8 cellular contexts compared by ENCODE assay signal in genomic region chr3:193040836-193041672, GRCh38.
DNase-seq lines count a peak whose midpoint lies in the region; ATAC-seq, FAIRE-seq and TF ChIP-seq lines count a peak whose summit lies in the region.

No MANE protein-coding gene starts in this region.

- no peak overlapping the region for H3K4me3 Mint-ChIP-seq in activated CD4-positive, alpha-beta T cell treated with anti-CD3 and anti-CD28 coated beads, Interleukin-2, amount 10 ng/mL, durations not matched to agents 24 days and 14 days
- no peak overlapping the region for H3K4me3 Mint-ChIP-seq in activated T-helper 1 cell treated with anti-CD3 and anti-CD28 coated beads, Interleukin-12 subunit alpha, Interleukin-12 subunit beta, Interleukin-2, Interleukin-4 antibody, amounts not matched to agents 30 ng/mL and 10 ng/mL and 1 ng/mL, durations not matched to agents 14 hours and 24 hours and 36 hours

- no peak overlapping the region for H3K4me2 ChIP-seq in GM12878 (ENCODE audit: control insufficient read depth, insufficient read depth)

- H3K9ac ChIP-seq in GM12878 (ENCODE audit: control insufficient read depth, insufficient read depth, low read length) = no peak overlapping the region

- in situ Hi-C loops in GM12878 (cut with MboI) = loop anchor here (5.0 to 10.0 kb wide), 3 partner anchors 224 to 534 kb away; no protein-coding TSS in a partner anchor

- no peak overlapping the region for H3K27ac ChIP-seq in GM12878 (ENCODE audit: control insufficient read depth, insufficient read depth)
- no peak overlapping the region for H3K27ac ChIP-seq in left lung

- H3K36me3 Mint-ChIP-seq in activated CD4-positive, alpha-beta T cell treated with anti-CD3 and anti-CD28 coated beads, Interleukin-2, amount 10 ng/mL, durations not matched to agents 24 days and 14 days (ENCODE audit: low read depth) = no peaks in the 10 kb centered on the region
- H3K36me3 Mint-ChIP-seq in activated T-helper 1 cell treated with anti-CD3 and anti-CD28 coated beads, Interleukin-12 subunit alpha, Interleukin-12 subunit beta, Interleukin-2, Interleukin-4 antibody, amounts not matched to agents 30 ng/mL and 10 ng/mL and 1 ng/mL, durations not matched to agents 14 hours and 24 hours and 36 hours (ENCODE audit: low read depth) = no peaks in the 10 kb centered on the region

- POLR2A ChIA-PET in GM12878 (lab: Charles Lee) = interaction anchor here (0.7 to 1.7 kb wide), 2 partner anchors 224 to 229 kb away, joined by 4 read pairs; no protein-coding TSS in a partner anchor

- DNase-seq in activated CD4-positive, alpha-beta T cell treated with anti-CD3 and anti-CD28 coated beads, Interleukin-2, amount 10 ng/mL, durations not matched to agents 24 days and 14 days = peak; percentile 64
- DNase-seq in activated CD4-positive, alpha-beta T cell treated with anti-CD3 and anti-CD28 coated beads, Interleukin-2, amount 50 U/mL, for 48 hours = no peak
- DNase-seq in NCI-H2196 treated with DMSO at 0.1 percent for 48 hours (lab: John Stamatoyannopoulos, UW; ENCODE audit: unreplicated experiment) (peak; percentile 83), GM12878 (ENCODE audit: low read depth, low spot score) (peak; percentile 5), left lung (no peak)
- DNase-seq in activated T-helper 1 cell treated with anti-CD3 and anti-CD28 coated beads, Interleukin-12 subunit alpha, Interleukin-12 subunit beta, Interleukin-2, Interleukin-4 antibody, amounts not matched to agents 30 ng/mL and 10 ng/mL and 1 ng/mL, durations not matched to agents 14 hours and 24 hours and 36 hours (ENCODE audit: low spot score) = no peak

- FAIRE-seq in GM12878 (lab: Jason Lieb, UNC) = peak; percentile 90

- CTCF ChIA-PET in GM12878 (lab: Yijun Ruan, JAX) = interaction anchor here (0.6 to 10.2 kb wide), 47 partner anchors 9 to 1276 kb away, joined by 3 to 401 read pairs (median 4); partner anchors contain the start of gene MB21D2

- H4K20me1 ChIP-seq in GM12878 (ENCODE audit: control insufficient read depth, insufficient read depth) = no peaks in the 10 kb centered on the region

- H3K9me3 ChIP-seq in GM12878 (replicated peaks; ENCODE audit: control insufficient read depth, insufficient read depth, low read length) (no peaks in the 10 kb centered on the region), left lung (peaks cover 0 to 3% of the 10 kb centered on the region in 2 donors)

- no peaks in the 10 kb centered on the region for H3K36me3 ChIP-seq in GM12878 (ENCODE audit: control insufficient read depth in 2 of 2, insufficient read depth in 2 of 2, low read length in 1 of 2)
- no peaks in the 10 kb centered on the region for H3K36me3 ChIP-seq in left lung

- WGBS in GM12878 (ENCODE audit: insufficient coverage, insufficient replicate concordance, low lambda C conversion rate, missing lambda C conversion rate) = 43% methylated on average over 2 of the region's 2 CpGs

- SMC1A ChIA-PET in GM12878 (lab: Charles Lee; ENCODE audit: uncharacterized antibody, unreplicated experiment) = interaction anchor here (0.6 to 6.9 kb wide), 33 partner anchors 8 to 569 kb away, joined by 3 to 309 read pairs (median 5); partner anchors contain the start of gene MB21D2

- TF ChIP-seq CTCF in GM12878 (IDR thresholded peaks at IDR 0.05 in 2 of 3, conservative IDR thresholded peaks at IDR 0.05 in 1 of 3; ENCODE audit: control insufficient read depth in 2 of 3, extremely low read depth in 1 of 3, insufficient read depth in 1 of 3, low read depth in 3 of 3, low read length in 3 of 3) (peak; percentile 22 to 56 (median 38); a peak in 5 of 6 replicates), left lung (IDR thresholded peaks at IDR 0.05) (peak; percentile 16 to 19)

- intact Hi-C loops in activated CD4-positive, alpha-beta T cell treated with anti-CD3 and anti-CD28 coated beads, Interleukin-2, amount 10 ng/mL, durations not matched to agents 24 days and 14 days (cut with micrococcal nuclease) = loop anchor here (1.0 to 2.0 kb wide), 5 partner anchors 122 to 474 kb away; no protein-coding TSS in a partner anchor
- intact Hi-C loops in GM12878 (cut with micrococcal nuclease; ENCODE audit: unreplicated experiment) (loop anchor here (1.0 to 5.0 kb wide), 5 partner anchors 104 to 531 kb away; no protein-coding TSS in a partner anchor), left lung (cut with DNase I) (loop anchor here in 1 of 2 donors (5.0 kb wide), 1 partner anchor 224 kb away; no protein-coding TSS in a partner anchor)
- intact Hi-C loops in activated T-helper 1 cell treated with anti-CD3 and anti-CD28 coated beads, Interleukin-12 subunit alpha, Interleukin-12 subunit beta, Interleukin-2, Interleukin-4 antibody, amounts not matched to agents 30 ng/mL and 10 ng/mL and 1 ng/mL, durations not matched to agents 14 hours and 24 hours and 36 hours (cut with micrococcal nuclease) = loop anchor here (1.0 to 5.0 kb wide), 9 partner anchors 84 to 574 kb away; partner anchors contain the start of gene MB21D2

- RAD21 ChIA-PET in GM12878 (lab: Charles Lee; ENCODE audit: unreplicated experiment) = interaction anchor here (0.7 to 6.1 kb wide), 18 partner anchors 11 to 474 kb away, joined by 3 to 187 read pairs (median 4); partner anchors contain the start of gene MB21D2

- ATAC-seq in HG02759 (IDR thresholded peaks at IDR 0.05; ENCODE audit: unreplicated experiment) = peak; percentile 55
- ATAC-seq in GM12878 = peak; percentile 83
- ATAC-seq in left lung = peak; percentile 75
- ATAC-seq in activated CD4-positive, CD25-positive, alpha-beta regulatory T cell treated with anti-CD3 and anti-CD28 coated beads, Interleukin-2, amount 50 U/mL, for 24 hours = no peak

- peak overlapping the region; percentile 26 for H3K27ac Mint-ChIP-seq in activated CD4-positive, alpha-beta T cell treated with anti-CD3 and anti-CD28 coated beads, Interleukin-2, amount 10 ng/mL, durations not matched to agents 24 days and 14 days
- no peak overlapping the region for H3K27ac Mint-ChIP-seq in activated T-helper 1 cell treated with anti-CD3 and anti-CD28 coated beads, Interleukin-12 subunit alpha, Interleukin-12 subunit beta, Interleukin-2, Interleukin-4 antibody, amounts not matched to agents 30 ng/mL and 10 ng/mL and 1 ng/mL, durations not matched to agents 14 hours and 24 hours and 36 hours

- no peak for TF ChIP-seq POLR2A in GM12878 (IDR thresholded peaks at IDR 0.05; ENCODE audit: low read depth, low read length)

- H3K4me3 ChIP-seq in GM12878 = no peak overlapping the region
- no peak overlapping the region for H3K4me3 ChIP-seq in left lung

- BruUV-seq in GM12878 (replicated peaks; lab: Mats Ljungman, UMichigan) = no TSS peak

- H3K79me2 ChIP-seq in GM12878 (ENCODE audit: control insufficient read depth, insufficient read depth, low read length) = no peaks in the 10 kb centered on the region

- H3K27me3 Mint-ChIP-seq in activated CD4-positive, alpha-beta T cell treated with anti-CD3 and anti-CD28 coated beads, Interleukin-2, amount 10 ng/mL, durations not matched to agents 24 days and 14 days = peaks cover 17% of the 10 kb centered on the region
- peaks cover 8% of the 10 kb centered on the region for H3K27me3 Mint-ChIP-seq in activated T-helper 1 cell treated with anti-CD3 and anti-CD28 coated beads, Interleukin-12 subunit alpha, Interleukin-12 subunit beta, Interleukin-2, Interleukin-4 antibody, amounts not matched to agents 30 ng/mL and 10 ng/mL and 1 ng/mL, durations not matched to agents 14 hours and 24 hours and 36 hours (ENCODE audit: insufficient read depth)

- H3K27me3 ChIP-seq in GM12878 (replicated peaks in 1 of 2; ENCODE audit: control insufficient read depth in 2 of 2, insufficient read depth in 2 of 2, low read length in 1 of 2) (no peaks in the 10 kb centered on the region), left lung (peaks cover 0 to 3% of the 10 kb centered on the region in 2 donors)

- H3K4me1 Mint-ChIP-seq in activated CD4-positive, alpha-beta T cell treated with anti-CD3 and anti-CD28 coated beads, Interleukin-2, amount 10 ng/mL, durations not matched to agents 24 days and 14 days = peaks cover 8% of the 10 kb centered on the region
- peaks cover 10% of the 10 kb centered on the region for H3K4me1 Mint-ChIP-seq in activated T-helper 1 cell treated with anti-CD3 and anti-CD28 coated beads, Interleukin-12 subunit alpha, Interleukin-12 subunit beta, Interleukin-2, Interleukin-4 antibody, amounts not matched to agents 30 ng/mL and 10 ng/mL and 1 ng/mL, durations not matched to agents 14 hours and 24 hours and 36 hours (ENCODE audit: low read depth)

- TF ChIP-seq EP300 in GM12878 (IDR thresholded peaks at IDR 0.05; ENCODE audit: borderline replicate concordance in 1 of 2, control insufficient read depth in 1 of 2, low read depth in 2 of 2, low read length in 2 of 2) = no peak

- H3K4me1 ChIP-seq in GM12878 (ENCODE audit: control insufficient read depth, insufficient read depth, low read length) = no peaks in the 10 kb centered on the region
- H3K4me1 ChIP-seq in left lung = no peaks in the 10 kb centered on the region

- peak; percentile 84 for TF ChIP-seq RAD21 in GM12878 (IDR thresholded peaks at IDR 0.05; ENCODE audit: insufficient read depth, low read depth, low read length)

- peaks cover 4% of the 10 kb centered on the region for H3K9me3 Mint-ChIP-seq in activated CD4-positive, alpha-beta T cell treated with anti-CD3 and anti-CD28 coated beads, Interleukin-2, amount 10 ng/mL, durations not matched to agents 24 days and 14 days
- peaks cover 6% of the 10 kb centered on the region for H3K9me3 Mint-ChIP-seq in activated T-helper 1 cell treated with anti-CD3 and anti-CD28 coated beads, Interleukin-12 subunit alpha, Interleukin-12 subunit beta, Interleukin-2, Interleukin-4 antibody, amounts not matched to agents 30 ng/mL and 10 ng/mL and 1 ng/mL, durations not matched to agents 14 hours and 24 hours and 36 hours

- no peak overlapping the region for H2AFZ ChIP-seq in GM12878 (ENCODE audit: control insufficient read depth, low read depth, low read length)

TF ChIP-seq in GM12878, 131 proteins besides CTCF, POLR2A, EP300 and RAD21 (continues in another document):
- no peak for TF ChIP-seq CBX5 (IDR thresholded peaks at IDR 0.05; ENCODE audit: low read depth)
- 0 out of 2 replicates have a peak, but pooled peaks have one; percentile 12 for TF ChIP-seq ZNF24 (IDR thresholded peaks at IDR 0.05)
- 0 out of 2 replicates have a peak, but pooled peaks have one; percentile 23 for TF ChIP-seq FOXM1 (IDR thresholded peaks at IDR 0.05; ENCODE audit: low read depth, low read length)

Comparison
In these comparisons a context has a peak if more than half of its experiments do, and no peak if none do; other contexts are left out.
1. DNase-seq: peak in activated CD4-positive, alpha-beta T cell treated with anti-CD3 and anti-CD28 coated beads, Interleukin-2, amount 10 ng/mL, durations not matched to agents 24 days and 14 days (single experiment), NCI-H2196 treated with DMSO at 0.1 percent for 48 hours (single experiment) and GM12878 (single experiment); none in activated CD4-positive, alpha-beta T cell treated with anti-CD3 and anti-CD28 coated beads, Interleukin-2, amount 50 U/mL, for 48 hours (0 of 2), left lung (0 of 2) and activated T-helper 1 cell treated with anti-CD3 and anti-CD28 coated beads, Interleukin-12 subunit alpha, Interleukin-12 subunit beta, Interleukin-2, Interleukin-4 antibody, amounts not matched to agents 30 ng/mL and 10 ng/mL and 1 ng/mL, durations not matched to agents 14 hours and 24 hours and 36 hours (single experiment).
2. ATAC-seq: peak in HG02759 (single experiment), GM12878 (single experiment) and left lung (single experiment); none in activated CD4-positive, CD25-positive, alpha-beta regulatory T cell treated with anti-CD3 and anti-CD28 coated beads, Interleukin-2, amount 50 U/mL, for 24 hours (0 of 2).